In the genomic region with DNA sequence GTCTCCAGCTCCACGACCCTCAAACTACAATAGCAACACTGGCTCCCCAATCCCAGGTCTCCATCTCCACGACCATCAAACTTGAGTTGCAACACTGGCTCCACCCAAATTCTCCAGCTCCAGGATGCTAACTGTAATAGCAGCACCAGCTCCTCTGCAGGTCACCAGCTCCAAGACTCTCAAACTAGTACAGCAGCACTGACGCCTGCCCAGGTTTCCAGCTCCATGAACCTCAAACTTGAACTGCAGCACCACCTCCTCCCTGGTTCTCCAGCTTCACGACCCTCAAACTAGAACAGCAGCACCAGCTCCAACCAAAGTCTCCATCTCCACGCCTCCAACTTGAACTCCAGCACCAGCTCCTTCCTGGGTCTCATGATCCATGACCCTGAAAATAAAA, we compare ENCODE assay signal across 37 cellular contexts.
A peak's percentile ranks its signal among the peaks of the same experiment; 100 is the strongest.
DNase-seq lines count a peak whose midpoint lies in the region; ATAC-seq, FAIRE-seq and TF ChIP-seq lines count a peak whose summit lies in the region.
"Had no signal": no experiment of that assay in that cellular context is flagged by ENCODE, and none has a peak within 500 bp of the region (broad histone marks: within the 10 kb centered on the region; RNA-seq: fewer than 3 reads in every experiment).

No MANE protein-coding gene starts in this region.

- no peak for TF ChIP-seq POLR2A in H1 (IDR thresholded peaks at IDR 0.05; ENCODE audit: control extremely low read depth in 1 of 2, low read depth in 2 of 2, low read length in 2 of 2)

- H3K4me3 Mint-ChIP-seq in activated CD4-positive, alpha-beta T cell treated with anti-CD3 and anti-CD28 coated beads for 36 hours: no peak overlapping the region
- H3K4me3 Mint-ChIP-seq in natural killer cell treated with Interleukin-12 subunit alpha and Interleukin-12 subunit beta and Interleukin-15 and Interleukin-18, amount 100 ng/mL, for 72 hours: no peak overlapping the region
- H3K4me3 Mint-ChIP-seq: B cell; CD14-positive monocyte; CD4-positive, alpha-beta memory T cell; CD4-positive, alpha-beta T cell; CD4-positive, CD25-positive, alpha-beta regulatory T cell; CD8-positive, alpha-beta memory T cell; CD8-positive, alpha-beta T cell had no signal

- no peak overlapping the region for H2AFZ ChIP-seq in H1 (ENCODE audit: low read length)
- no peak overlapping the region for H2AFZ ChIP-seq in neuronal stem cell (ENCODE audit: low read length)
- no peak overlapping the region for H2AFZ ChIP-seq in mammary epithelial cell (ENCODE audit: low read depth, low read length)

- no peak overlapping the region for H2BK5ac ChIP-seq in H1 (ENCODE audit: low read depth, low read length)
- no peak overlapping the region for H2BK5ac ChIP-seq in neuronal stem cell (ENCODE audit: low read length)

- H3K23ac ChIP-seq in H1 (ENCODE audit: insufficient read length): no peak overlapping the region
- no peak overlapping the region for H3K23ac ChIP-seq in neuronal stem cell (ENCODE audit: low read depth, low read length, poor library complexity)

- CTCF ChIA-PET in H1 (lab: Charles Lee; ENCODE audit: partially characterized antibody): interaction anchor here (1.4 to 5.1 kb wide), 3 partner anchors 10 to 148 kb away, joined by 4 to 27 read pairs (median 11); no protein-coding TSS in a partner anchor
- CTCF ChIA-PET in mammary epithelial cell (lab: Charles Lee; ENCODE audit: low non-redundant PET): no interaction called here
- CTCF ChIA-PET in activated CD4-positive, alpha-beta T cell treated with anti-CD3 and anti-CD28 coated beads for 36 hours (lab: Charles Lee): interaction anchor here (1.2 kb wide), 1 partner anchor 78 kb away, joined by 3 read pairs; no protein-coding TSS in a partner anchor

- DNase-seq in Right ventricle myocardium superior (peak; percentile 19), left ventricle myocardium inferior (no peak), H1 (ENCODE audit: low read depth in 1 of 2, low spot score in 2 of 2) (no peak), neuronal stem cell (ENCODE audit: low spot score) (no peak), posterior vena cava (ENCODE audit: low spot score) (peak; percentile 63), mammary epithelial cell (no peak)
- no peak for DNase-seq in activated CD4-positive, alpha-beta T cell treated with anti-CD3 and anti-CD28 coated beads for 36 hours
- DNase-seq in natural killer cell treated with Interleukin-12 subunit alpha and Interleukin-12 subunit beta and Interleukin-15 and Interleukin-18, amount 100 ng/mL, for 72 hours (ENCODE audit: low spot score): no peak
- DNase-seq: 8988T; ACHN; AML-193; BE2C; C1 segment of cervical spinal cord; Caco-2; Calu3; CD4-positive, alpha-beta memory T cell; CD4-positive, alpha-beta T cell; CD4-positive, CD25-positive, alpha-beta regulatory T cell; CD8-positive, alpha-beta memory T cell; CD8-positive, alpha-beta T cell; COR-L47; DMS 273 treated with DMSO at 0.1 percent for 48 hours; DMS153; DMS53; DMS79; DMS79 treated with DMSO at 0.1 percent for 48 hours; DND-41; EL had no signal

- H2BK15ac ChIP-seq in H1 (ENCODE audit: low read length): no peak overlapping the region
- no peak overlapping the region for H2BK15ac ChIP-seq in neuronal stem cell (ENCODE audit: low read length)

- H3K79me1 ChIP-seq in H1 (ENCODE audit: low read depth, low read length): no peaks in the 10 kb centered on the region
- no peaks in the 10 kb centered on the region for H3K79me1 ChIP-seq in neuronal stem cell (ENCODE audit: low read depth, low read length)

- TF ChIP-seq RAD21 in H1 (IDR thresholded peaks at IDR 0.05 in 1 of 2, conservative IDR thresholded peaks at IDR 0.05 in 1 of 2; ENCODE audit: low read depth in 2 of 2, low read length in 2 of 2): no peak

- H3K27ac ChIP-seq in left ventricle myocardium inferior (replicated peaks) (no peak overlapping the region), H1 (ENCODE audit: low read depth, low read length) (no peak overlapping the region), neuronal stem cell (replicated peaks; ENCODE audit: low read length) (no peak overlapping the region), mammary epithelial cell (ENCODE audit: insufficient read depth, low read depth, low read length) (no peak overlapping the region)
- H3K27ac ChIP-seq: 22Rv1; A549; BLaER1; BLaER1 treated with 17β-estradiol and CSF1 and Interleukin-3, amounts not matched to agents 10 nM and 100 nM; C4-2B had no signal

- H3K9me3 Mint-ChIP-seq in activated CD4-positive, alpha-beta T cell treated with anti-CD3 and anti-CD28 coated beads for 36 hours (ENCODE audit: low read depth): no peaks in the 10 kb centered on the region
- H3K9me3 Mint-ChIP-seq in natural killer cell treated with Interleukin-12 subunit alpha and Interleukin-12 subunit beta and Interleukin-15 and Interleukin-18, amount 100 ng/mL, for 72 hours: no peaks in the 10 kb centered on the region
- H3K9me3 Mint-ChIP-seq: CD4-positive, alpha-beta T cell; CD4-positive, CD25-positive, alpha-beta regulatory T cell; CD8-positive, alpha-beta memory T cell; CD8-positive, alpha-beta T cell had no signal

- no peaks in the 10 kb centered on the region for H4K20me1 ChIP-seq in H1 (replicated peaks in 1 of 2; ENCODE audit: control insufficient read depth in 1 of 2, insufficient read depth in 2 of 2, low read length in 2 of 2)
- H4K20me1 ChIP-seq in mammary epithelial cell (ENCODE audit: insufficient read depth, low read length): no peaks in the 10 kb centered on the region
- H4K20me1 ChIP-seq: BLaER1; BLaER1 treated with 17β-estradiol and CSF1 and Interleukin-3, amounts not matched to agents 10 nM and 100 nM had no signal

- H3K27me3 ChIP-seq in left ventricle myocardium inferior (ENCODE audit: low read depth): peaks cover 94% of the 10 kb centered on the region
- no peaks in the 10 kb centered on the region; a peak in 1 of 7 replicates for H3K27me3 ChIP-seq in H1 (replicated peaks in 1 of 4; ENCODE audit: control insufficient read depth in 3 of 4, extremely low read depth in 1 of 4, insufficient read depth in 3 of 4, low read length in 3 of 4)
- peaks cover 0 to 10% (median 0%) of the 10 kb centered on the region in 3 experiments for H3K27me3 ChIP-seq in neuronal stem cell (ENCODE audit: control insufficient read depth in 3 of 3, insufficient read depth in 3 of 3, low read depth in 1 of 3, low read length in 3 of 3)
- no peaks in the 10 kb centered on the region for H3K27me3 ChIP-seq in mammary epithelial cell (ENCODE audit: insufficient read depth, low read length)
- H3K27me3 ChIP-seq: BLaER1; BLaER1 treated with 17β-estradiol and CSF1 and Interleukin-3, amounts not matched to agents 10 nM and 100 nM had no signal

- no peak for ATAC-seq in Right ventricle myocardium superior (ENCODE audit: poor library complexity)
- ATAC-seq in activated CD4-positive, alpha-beta T cell treated with anti-CD3 and anti-CD28 coated beads for 36 hours: no peak
- no peak for ATAC-seq in natural killer cell treated with Interleukin-12 subunit alpha and Interleukin-12 subunit beta and Interleukin-15 and Interleukin-18, amount 100 ng/mL, for 72 hours
- ATAC-seq: A549; CD8-positive, alpha-beta T cell had no signal

- no peak overlapping the region for H3K27ac Mint-ChIP-seq in activated CD4-positive, alpha-beta T cell treated with anti-CD3 and anti-CD28 coated beads for 36 hours
- no peak overlapping the region for H3K27ac Mint-ChIP-seq in natural killer cell treated with Interleukin-12 subunit alpha and Interleukin-12 subunit beta and Interleukin-15 and Interleukin-18, amount 100 ng/mL, for 72 hours
- H3K27ac Mint-ChIP-seq: B cell; CD14-positive monocyte; CD4-positive, alpha-beta memory T cell; CD4-positive, alpha-beta T cell; CD4-positive, CD25-positive, alpha-beta regulatory T cell; CD8-positive, alpha-beta memory T cell; CD8-positive, alpha-beta T cell had no signal

- in situ Hi-C loops in mammary epithelial cell (cut with MboI; ENCODE audit: low sequenced_read_pairs in 2 of 2): no loop called here

- no peaks in the 10 kb centered on the region for H3K36me3 Mint-ChIP-seq in activated CD4-positive, alpha-beta T cell treated with anti-CD3 and anti-CD28 coated beads for 36 hours (ENCODE audit: low read depth)
- H3K36me3 Mint-ChIP-seq in natural killer cell treated with Interleukin-12 subunit alpha and Interleukin-12 subunit beta and Interleukin-15 and Interleukin-18, amount 100 ng/mL, for 72 hours: no peaks in the 10 kb centered on the region
- H3K36me3 Mint-ChIP-seq: CD14-positive monocyte; CD4-positive, alpha-beta memory T cell; CD4-positive, CD25-positive, alpha-beta regulatory T cell; CD8-positive, alpha-beta memory T cell; CD8-positive, alpha-beta T cell had no signal

- no peak overlapping the region for H3K56ac ChIP-seq in H1 (replicated peaks; ENCODE audit: insufficient read length, low read depth, low read length)

- no peaks in the 10 kb centered on the region for H3K23me2 ChIP-seq in H1 (ENCODE audit: low read depth, low read length)

- H3K79me2 ChIP-seq in H1 (ENCODE audit: control insufficient read depth in 1 of 2, insufficient read depth in 2 of 2, low read length in 2 of 2) (no peaks in the 10 kb centered on the region), mammary epithelial cell (ENCODE audit: insufficient read depth, low read length) (no peaks in the 10 kb centered on the region)

- H3K4ac ChIP-seq in H1 (replicated peaks; ENCODE audit: insufficient read length, low read depth, low read length) (no peak overlapping the region), neuronal stem cell (ENCODE audit: low read length) (no peak overlapping the region)

- FAIRE-seq in H1 (lab: Jason Lieb, UNC): no peak
- FAIRE-seq: A204.1, A549, D721Med had no signal

- H2BK120ac ChIP-seq in H1 (replicated peaks; ENCODE audit: low read depth, low read length) (no peak overlapping the region), neuronal stem cell (ENCODE audit: low read depth, low read length) (no peak overlapping the region)

- intact Hi-C loops in Right ventricle myocardium superior (cut with DNase I) (no loop called here), left ventricle myocardium inferior (cut with micrococcal nuclease) (no loop called here), posterior vena cava (cut with DNase I) (loop anchor here in 1 of 2 donors (2.0 kb wide), 1 partner anchor 35 kb away; no protein-coding TSS in a partner anchor), mammary epithelial cell (cut with micrococcal nuclease) (no loop called here)
- intact Hi-C loops in activated CD4-positive, alpha-beta T cell treated with anti-CD3 and anti-CD28 coated beads for 36 hours (cut with DNase I, micrococcal nuclease): no loop called here

- H3K9me3 ChIP-seq in left ventricle myocardium inferior (replicated peaks) (no peaks in the 10 kb centered on the region), H1 (ENCODE audit: insufficient read depth in 2 of 2, low read depth in 1 of 2, low read length in 1 of 2) (no peaks in the 10 kb centered on the region), neuronal stem cell (replicated peaks in 1 of 2; ENCODE audit: control insufficient read depth in 2 of 2, insufficient read depth in 1 of 2, low read depth in 1 of 2, low read length in 2 of 2) (no peaks in the 10 kb centered on the region), mammary epithelial cell (replicated peaks; ENCODE audit: insufficient read depth, low read length) (no peaks in the 10 kb centered on the region)
- H3K9me3 ChIP-seq: BE2C; BLaER1; BLaER1 treated with 17β-estradiol and CSF1 and Interleukin-3, amounts not matched to agents 10 nM and 100 nM; Caco-2 had no signal

- no peak overlapping the region for H2BK12ac ChIP-seq in H1 (ENCODE audit: low read depth, low read length)
- H2BK12ac ChIP-seq in neuronal stem cell (ENCODE audit: low read length): no peak overlapping the region

- H3K9ac ChIP-seq in H1 (replicated peaks in 1 of 4; ENCODE audit: extremely low read depth in 1 of 4, low read depth in 3 of 4, low read length in 3 of 4) (no peak overlapping the region), neuronal stem cell (ENCODE audit: low read depth, low read length, poor library complexity) (no peak overlapping the region), mammary epithelial cell (ENCODE audit: insufficient read depth, low read length) (no peak overlapping the region)
- H3K9ac ChIP-seq: BLaER1; BLaER1 treated with 17β-estradiol and CSF1 and Interleukin-3, amounts not matched to agents 10 nM and 100 nM had no signal

- dilution Hi-C loops in mammary epithelial cell (cut with HindIII; ENCODE audit: low sequenced_read_pairs): no loop called here

- POLR2A ChIA-PET in H1 (lab: Charles Lee; ENCODE audit: partially characterized antibody): no interaction called here
- POLR2A ChIA-PET in activated CD4-positive, alpha-beta T cell treated with anti-CD3 and anti-CD28 coated beads for 36 hours (lab: Charles Lee): no interaction called here

- H3K27me3 Mint-ChIP-seq in activated CD4-positive, alpha-beta T cell treated with anti-CD3 and anti-CD28 coated beads for 36 hours: peaks cover 8% of the 10 kb centered on the region
- peaks cover 10 to 14% of the 10 kb centered on the region in 2 donors for H3K27me3 Mint-ChIP-seq in natural killer cell treated with Interleukin-12 subunit alpha and Interleukin-12 subunit beta and Interleukin-15 and Interleukin-18, amount 100 ng/mL, for 72 hours

- H3K4me3 ChIP-seq in left ventricle myocardium inferior (no peak overlapping the region), H1 (ENCODE audit: extremely low read depth in 1 of 4, insufficient read depth in 2 of 4, low read depth in 3 of 4, low read length in 4 of 4) (no peak overlapping the region), neuronal stem cell (ENCODE audit: low read length in 2 of 2) (no peak overlapping the region), mammary epithelial cell (replicated peaks in 1 of 3; ENCODE audit: insufficient read depth in 1 of 3, low read depth in 2 of 3, low read length in 3 of 3) (no peak overlapping the region)
- H3K4me3 ChIP-seq: A549; BLaER1; BLaER1 treated with 17β-estradiol and CSF1 and Interleukin-3, amounts not matched to agents 10 nM and 100 nM had no signal

- H3K4me2 ChIP-seq in H1 (ENCODE audit: insufficient read depth in 1 of 2, low read depth in 2 of 2, low read length in 2 of 2): no peak overlapping the region
- H3K4me2 ChIP-seq in neuronal stem cell (ENCODE audit: insufficient read depth, low read length, poor library complexity, severe bottlenecking): no peak overlapping the region
- no peak overlapping the region for H3K4me2 ChIP-seq in mammary epithelial cell (ENCODE audit: insufficient read depth, low read depth, low read length)
- H3K4me2 ChIP-seq: A549, BLaER1 had no signal

- H3K18ac ChIP-seq in H1 (ENCODE audit: extremely low read depth, low read length): no peak overlapping the region
- peak overlapping the region; percentile 34 for H3K18ac ChIP-seq in neuronal stem cell (ENCODE audit: low read length)

- H4K91ac ChIP-seq in H1 (replicated peaks; ENCODE audit: insufficient read length, low read length): peak overlapping the region; percentile 8
- H4K91ac ChIP-seq in neuronal stem cell (ENCODE audit: low read depth, low read length, poor library complexity): no peak overlapping the region

- H2AK5ac ChIP-seq in H1 (ENCODE audit: low read depth, low read length): no peak overlapping the region
- H2AK5ac ChIP-seq in neuronal stem cell (ENCODE audit: low read depth, low read length): peak overlapping the region; percentile 2

- no TSS peak for BruUV-seq in mammary epithelial cell (replicated peaks; lab: Mats Ljungman, UMichigan)

- H4K8ac ChIP-seq in H1 (ENCODE audit: extremely low read depth, insufficient read depth, low read length) (no peak overlapping the region), neuronal stem cell (ENCODE audit: low read depth, low read length) (no peak overlapping the region)

- H3K4me1 ChIP-seq in left ventricle myocardium inferior: no peaks in the 10 kb centered on the region
- H3K4me1 ChIP-seq in H1 (replicated peaks in 1 of 4; ENCODE audit: control insufficient read depth in 3 of 4, insufficient read depth in 4 of 4, low read length in 3 of 4): peaks cover 2 to 7% (median 2%) of the 10 kb centered on the region in 4 experiments; a peak in 6 of 7 replicates
- no peaks in the 10 kb centered on the region for H3K4me1 ChIP-seq in neuronal stem cell (ENCODE audit: control insufficient read depth in 2 of 2, insufficient read depth in 1 of 2, low read depth in 1 of 2, low read length in 2 of 2)
- no peaks in the 10 kb centered on the region for H3K4me1 ChIP-seq in mammary epithelial cell (ENCODE audit: insufficient read depth, low read length)
- H3K4me1 ChIP-seq: A549, BE2C, Caco-2 had no signal

- no peak overlapping the region for H4K5ac ChIP-seq in H1 (ENCODE audit: insufficient read length, low read depth, low read length)

- TF ChIP-seq CTCF in left ventricle myocardium inferior (IDR thresholded peaks at IDR 0.05; ENCODE audit: borderline replicate concordance) (no peak), H1 (IDR thresholded peaks at IDR 0.05; ENCODE audit: control extremely low read depth in 1 of 3, insufficient read depth in 1 of 3, low read depth in 1 of 3, low read length in 3 of 3) (no peak), mammary epithelial cell (conservative IDR thresholded peaks at IDR 0.05 in 1 of 2, IDR thresholded peaks at IDR 0.05 in 1 of 2; ENCODE audit: extremely low read depth in 1 of 2, insufficient read depth in 1 of 2, low read depth in 1 of 2, low read length in 2 of 2) (no peak)

- H2BK20ac ChIP-seq in H1 (ENCODE audit: low read length): no peak overlapping the region

- H3K14ac ChIP-seq in H1 (ENCODE audit: insufficient read length) (no peak overlapping the region), neuronal stem cell (ENCODE audit: low read length) (no peak overlapping the region)

- WGBS in H1 (ENCODE audit: extremely low coverage in 1 of 2, insufficient coverage in 1 of 2, insufficient read length in 1 of 2, insufficient replicate concordance in 2 of 2, low coverage in 1 of 2, low lambda C conversion rate in 2 of 2, missing lambda C conversion rate in 1 of 2), 2 experiments: 78% methylated on average over 5 of the region's 5 CpGs; no CpG with 5 or more reads in 1 of the 2 experiments
- no CpG with 5 or more reads among the region's 5 CpGs for WGBS in neuronal stem cell (ENCODE audit: extremely low coverage in 2 of 2, insufficient read length in 2 of 2, insufficient replicate concordance in 1 of 2), 2 donors
- WGBS in mammary epithelial cell (ENCODE audit: low coverage, missing lambda C conversion rate): 32% methylated on average over 4 of the region's 5 CpGs

- H3K4me1 Mint-ChIP-seq in activated CD4-positive, alpha-beta T cell treated with anti-CD3 and anti-CD28 coated beads for 36 hours: no peaks in the 10 kb centered on the region
- no peaks in the 10 kb centered on the region for H3K4me1 Mint-ChIP-seq in natural killer cell treated with Interleukin-12 subunit alpha and Interleukin-12 subunit beta and Interleukin-15 and Interleukin-18, amount 100 ng/mL, for 72 hours (ENCODE audit: low read depth in 2 of 2)
- H3K4me1 Mint-ChIP-seq: B cell; CD14-positive monocyte; CD4-positive, alpha-beta memory T cell; CD4-positive, CD25-positive, alpha-beta regulatory T cell; CD8-positive, alpha-beta memory T cell had no signal

- H3K36me3 ChIP-seq in left ventricle myocardium inferior (no peaks in the 10 kb centered on the region), H1 (ENCODE audit: control insufficient read depth in 2 of 4, insufficient read depth in 4 of 4, low read length in 3 of 4) (no peaks in the 10 kb centered on the region), neuronal stem cell (replicated peaks in 1 of 2; ENCODE audit: control insufficient read depth in 2 of 2, insufficient read depth in 2 of 2, low read length in 2 of 2) (no peaks in the 10 kb centered on the region), mammary epithelial cell (ENCODE audit: insufficient read depth, low read length) (no peaks in the 10 kb centered on the region)
- H3K36me3 ChIP-seq: BE2C; BLaER1; BLaER1 treated with 17β-estradiol and CSF1 and Interleukin-3, amounts not matched to agents 10 nM and 100 nM had no signal

- TF ChIP-seq EP300 in H1 (IDR thresholded peaks at IDR 0.05; ENCODE audit: borderline replicate concordance in 1 of 2, low read depth in 2 of 2, low read length in 2 of 2): no peak

Comparison
In these comparisons a context has a peak if more than half of its experiments do, and no peak if none do; other contexts are left out.
1. DNase-seq: peak in Right ventricle myocardium superior (single experiment) and posterior vena cava (single experiment); none in left ventricle myocardium inferior (single experiment), H1 (0 of 2), neuronal stem cell (single experiment), mammary epithelial cell (single experiment), activated CD4-positive, alpha-beta T cell treated with anti-CD3 and anti-CD28 coated beads for 36 hours (single experiment) and natural killer cell treated with Interleukin-12 subunit alpha and Interleukin-12 subunit beta and Interleukin-15 and Interleukin-18, amount 100 ng/mL, for 72 hours (single experiment).